In genomic region chr3:107061466-107061865, GRCh38 we compare ENCODE assay signal across 21 cellular contexts.
DNase-seq lines count a peak whose midpoint lies in the region; ATAC-seq and TF ChIP-seq lines count a peak whose summit lies in the region.
"Had no signal": no experiment of that assay in that cellular context is flagged by ENCODE, and none has a peak within 500 bp of the region (broad histone marks: within the 10 kb centered on the region; RNA-seq: fewer than 3 reads in every experiment).

No MANE protein-coding gene starts in this region.

- no peak overlapping the region for H3K27ac Mint-ChIP-seq in natural killer cell
- H3K27ac Mint-ChIP-seq: B cell, CD14-positive monocyte had no signal

- no peak overlapping the region for H2BK12ac ChIP-seq in trophoblast cell (ENCODE audit: low read length)

- TF ChIP-seq CTCF in foreskin fibroblast (IDR thresholded peaks at IDR 0.05; ENCODE audit: low read depth, low read length) (no peak), parathyroid adenoma (IDR thresholded peaks at IDR 0.05) (no peak), natural killer cell (IDR thresholded peaks at IDR 0.05) (no peak)

- peak; percentile 73 for DNase-seq in COLO829 (ENCODE audit: low spot score)
- peak; percentile 12 for DNase-seq in M059J (ENCODE audit: low read depth)
- peak; percentile 16 to 44 for DNase-seq in foreskin fibroblast
- no peak for DNase-seq in trophoblast cell
- DNase-seq in natural killer cell: no peak
- no peak for DNase-seq in activated CD4-positive, alpha-beta T cell treated with anti-CD3 and anti-CD28 coated beads for 48 hours
- DNase-seq: DMS53, GDM1, H7, KBM-7, NCI-H1105 treated with DMSO at 0.1 percent for 48 hours, NCI-H2081, NCI-H2171, NCI-H524 treated with DMSO at 0.1 percent for 48 hours, OCI-M1, Right ventricle myocardium superior had no signal

- H3K4me2 ChIP-seq in parathyroid adenoma (ENCODE audit: low read length): no peak overlapping the region
- H3K4me2 ChIP-seq in trophoblast cell (ENCODE audit: low read length): no peak overlapping the region

- no peak overlapping the region for H3K14ac ChIP-seq in trophoblast cell (ENCODE audit: low read length)

- H2AK5ac ChIP-seq in trophoblast cell (ENCODE audit: low read length): no peak overlapping the region

- H3K9me3 ChIP-seq in parathyroid adenoma (ENCODE audit: control insufficient read depth, low read length) (no peaks in the 10 kb centered on the region), trophoblast cell (ENCODE audit: insufficient read depth, low read depth, low read length) (no peaks in the 10 kb centered on the region)

- H3K4me3 Mint-ChIP-seq in natural killer cell: no peak overlapping the region
- H3K4me3 Mint-ChIP-seq: B cell, CD14-positive monocyte had no signal

- H3K27me3 Mint-ChIP-seq in natural killer cell (ENCODE audit: low read depth in 2 of 2): no peaks in the 10 kb centered on the region

- H4K12ac ChIP-seq in trophoblast cell (ENCODE audit: low read depth, low read length): no peak overlapping the region

- no CpG with 5 or more reads among the region's 1 CpG for WGBS in trophoblast cell (ENCODE audit: extremely low coverage, insufficient coverage, insufficient read length)

- H3K4me1 ChIP-seq in parathyroid adenoma (peaks cover 23% of the 10 kb centered on the region), trophoblast cell (ENCODE audit: control insufficient read depth in 1 of 2, insufficient read depth in 2 of 2, low read length in 2 of 2) (no peaks in the 10 kb centered on the region)

- no peak for ATAC-seq in natural killer cell
- ATAC-seq: HepG2 had no signal

- intact Hi-C loops in natural killer cell (cut with micrococcal nuclease): no loop called here

- H3K79me2 ChIP-seq in parathyroid adenoma (peaks cover 2% of the 10 kb centered on the region), trophoblast cell (ENCODE audit: control insufficient read depth, insufficient read depth, low read length, poor library complexity) (no peaks in the 10 kb centered on the region)

- H3K4me3 ChIP-seq in foreskin fibroblast (ENCODE audit: low read depth in 1 of 2, low read length in 2 of 2) (no peak overlapping the region), parathyroid adenoma (ENCODE audit: low read depth, low read length) (no peak overlapping the region), trophoblast cell (ENCODE audit: low read depth, low read length) (no peak overlapping the region)

- H3K36me3 Mint-ChIP-seq in natural killer cell: no peaks in the 10 kb centered on the region
- H3K36me3 Mint-ChIP-seq: CD14-positive monocyte had no signal

- H2AFZ ChIP-seq in parathyroid adenoma (peak overlapping the region; percentile 8), trophoblast cell (ENCODE audit: insufficient read depth, low read length, poor library complexity) (no peak overlapping the region)

- no peak overlapping the region for H3K23ac ChIP-seq in trophoblast cell (ENCODE audit: low read length)

- no peak overlapping the region for H2BK120ac ChIP-seq in trophoblast cell (ENCODE audit: insufficient read depth, low read length, poor library complexity)

- H3K27me3 ChIP-seq in parathyroid adenoma (ENCODE audit: control insufficient read depth, insufficient read depth, low read length): no peaks in the 10 kb centered on the region
- H3K27me3 ChIP-seq in trophoblast cell (ENCODE audit: insufficient read depth, low read length): no peaks in the 10 kb centered on the region

- H3K4ac ChIP-seq in trophoblast cell (ENCODE audit: low read depth, low read length): no peak overlapping the region

- H4K8ac ChIP-seq in trophoblast cell (ENCODE audit: low read depth, low read length): no peak overlapping the region

- H3K36me3 ChIP-seq in parathyroid adenoma (ENCODE audit: control insufficient read depth, insufficient read depth, low read length): no peaks in the 10 kb centered on the region
- no peaks in the 10 kb centered on the region for H3K36me3 ChIP-seq in trophoblast cell (ENCODE audit: control insufficient read depth in 1 of 2, insufficient read depth in 2 of 2, low read length in 2 of 2)

- H3K9ac ChIP-seq in parathyroid adenoma (no peak overlapping the region), trophoblast cell (ENCODE audit: low read length) (no peak overlapping the region)

- H4K91ac ChIP-seq in trophoblast cell (ENCODE audit: low read depth, low read length): no peak overlapping the region

- H3K79me1 ChIP-seq in trophoblast cell (ENCODE audit: low read length): no peaks in the 10 kb centered on the region

- H3K27ac ChIP-seq in parathyroid adenoma (no peak overlapping the region), trophoblast cell (ENCODE audit: low read depth, low read length) (no peak overlapping the region)
- H3K27ac ChIP-seq: HL-60 had no signal

- no peak overlapping the region for H2BK5ac ChIP-seq in trophoblast cell (ENCODE audit: low read depth, low read length, poor library complexity)

- no peaks in the 10 kb centered on the region for H3K9me3 Mint-ChIP-seq in natural killer cell

- no peak overlapping the region for H3K18ac ChIP-seq in trophoblast cell (ENCODE audit: low read length)

- H3K4me1 Mint-ChIP-seq in natural killer cell: peaks cover 6 to 7% of the 10 kb centered on the region in 2 donors

Comparison
In these comparisons a context has a peak if more than half of its experiments do, and no peak if none do; other contexts are left out.
1. DNase-seq: peak in COLO829 (single experiment), M059J (single experiment) and foreskin fibroblast (2 of 2); none in trophoblast cell (0 of 2), natural killer cell (single experiment) and activated CD4-positive, alpha-beta T cell treated with anti-CD3 and anti-CD28 coated beads for 48 hours (single experiment).